ENCODE assay signal across 8 cellular contexts in the genomic region with DNA sequence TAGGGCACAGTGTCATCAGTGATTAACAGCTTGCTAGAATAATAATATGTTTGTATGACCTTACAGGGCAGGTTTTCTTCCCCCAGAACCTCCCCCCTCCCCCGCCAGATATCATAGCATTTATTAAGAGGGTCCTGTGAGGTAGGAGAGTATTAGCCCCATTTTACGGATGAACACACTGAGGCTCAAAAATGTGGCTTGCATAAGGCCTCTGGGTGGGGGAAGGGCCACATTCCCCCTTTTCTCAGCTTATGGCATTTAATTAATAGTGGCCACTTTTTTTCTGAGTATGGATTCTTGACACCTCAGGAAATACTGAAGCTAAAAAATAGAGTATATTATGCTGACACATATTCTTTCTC. TPM values are rescaled to one million over a fixed set of nuclear protein-coding genes. Genes with fewer than 3 reads are reported as not detected.
DNase-seq lines count a peak whose midpoint lies in the region; ATAC-seq, FAIRE-seq and TF ChIP-seq lines count a peak whose summit lies in the region.

No MANE protein-coding gene starts in this region.

- TF ChIP-seq EP300 in HepG2 (IDR thresholded peaks at IDR 0.05; ENCODE audit: low read depth in 2 of 2, low read length in 2 of 2) (no peak), HepG2 (CRISPR knock-in tag; IDR thresholded peaks at IDR 0.05; ENCODE audit: borderline replicate concordance) (no peak), suprapubic skin (IDR thresholded peaks at IDR 0.05) (no peak)

- intact Hi-C loops in activated CD4-positive, alpha-beta T cell treated with anti-CD3 and anti-CD28 coated beads, Interleukin-2, amount 10 ng/mL, durations not matched to agents 24 days and 14 days (cut with micrococcal nuclease): loop anchor here (2.0 kb wide), 1 partner anchor 635 kb away; no protein-coding TSS in a partner anchor
- intact Hi-C loops in activated CD4-positive, alpha-beta T cell treated with anti-CD3 and anti-CD28 coated beads for 36 hours (cut with DNase I, micrococcal nuclease): loop anchor here in 1 of 2 experiments (2.0 kb wide), 1 partner anchor 381 kb away; no protein-coding TSS in a partner anchor
- intact Hi-C loops in body of pancreas (cut with DNase I) (no loop called here), HepG2 (cut with micrococcal nuclease; ENCODE audit: unreplicated experiment) (loop anchor here (2.0 kb wide), 2 partner anchors 63 to 123 kb away; no protein-coding TSS in a partner anchor)

- H3K4me3 Mint-ChIP-seq in activated CD4-positive, alpha-beta T cell treated with anti-CD3 and anti-CD28 coated beads, Interleukin-2, amount 10 ng/mL, durations not matched to agents 24 days and 14 days: peak overlapping the region; percentile 18
- H3K4me3 Mint-ChIP-seq in activated CD4-positive, alpha-beta T cell treated with anti-CD3 and anti-CD28 coated beads for 36 hours: no peak overlapping the region

- 68 to 79% methylated on average over 2 of the region's 2 CpGs for WGBS in body of pancreas, 2 donors
- WGBS in HepG2 (ENCODE audit: low lambda C conversion rate): 92% methylated on average over 2 of the region's 2 CpGs
- WGBS in suprapubic skin: 84% methylated on average over 2 of the region's 2 CpGs

- no peak for ATAC-seq in activated CD4-positive, alpha-beta T cell treated with anti-CD3 and anti-CD28 coated beads for 36 hours
- ATAC-seq in body of pancreas: no peak
- no peak for ATAC-seq in HepG2

- peaks cover 28% of the 10 kb centered on the region for H3K4me1 ChIP-seq in body of pancreas
- peaks cover 64% of the 10 kb centered on the region for H3K4me1 ChIP-seq in HepG2 (ENCODE audit: insufficient read depth, low read length)
- peaks cover 48% of the 10 kb centered on the region for H3K4me1 ChIP-seq in suprapubic skin

- H3K4me2 ChIP-seq in HepG2 (ENCODE audit: low read depth, low read length): peak overlapping the region; percentile 86

- H3K27ac ChIP-seq in body of pancreas: peak overlapping the region; percentile 39 to 93 (median 78)
- no peak overlapping the region for H3K27ac ChIP-seq in HepG2 (ENCODE audit: extremely low read length, insufficient read depth, low read length)
- H3K27ac ChIP-seq in suprapubic skin: peak overlapping the region; percentile 93

- H3K27me3 ChIP-seq in body of pancreas (no peaks in the 10 kb centered on the region), HepG2 (ENCODE audit: control insufficient read depth in 1 of 2, insufficient read depth in 2 of 2, low read length in 2 of 2) (no peaks in the 10 kb centered on the region), suprapubic skin (no peaks in the 10 kb centered on the region)

- CTCF ChIA-PET in activated CD4-positive, alpha-beta T cell treated with anti-CD3 and anti-CD28 coated beads for 36 hours (lab: Charles Lee): no interaction called here
- CTCF ChIA-PET in HepG2 (lab: Yijun Ruan, JAX; ENCODE audit: low intra/inter-chr PET ratio, low total read pairs): no interaction called here

- no peak overlapping the region for H3K27ac Mint-ChIP-seq in activated CD4-positive, alpha-beta T cell treated with anti-CD3 and anti-CD28 coated beads, Interleukin-2, amount 10 ng/mL, durations not matched to agents 24 days and 14 days
- no peak overlapping the region for H3K27ac Mint-ChIP-seq in activated CD4-positive, alpha-beta T cell treated with anti-CD3 and anti-CD28 coated beads for 36 hours

- TF ChIP-seq RAD21 in HepG2 (CRISPR knock-in tag; IDR thresholded peaks at IDR 0.05): no peak

- H3K4me3 ChIP-seq in body of pancreas (no peak overlapping the region), HepG2 (replicated peaks in 1 of 3; ENCODE audit: insufficient read depth in 1 of 3, low read depth in 2 of 3, low read length in 3 of 3) (peak overlapping the region; percentile 84 to 93 (median 88); a peak in 3 of 6 replicates), suprapubic skin (peak overlapping the region; percentile 78)

- no peaks in the 10 kb centered on the region for H3K36me3 Mint-ChIP-seq in activated CD4-positive, alpha-beta T cell treated with anti-CD3 and anti-CD28 coated beads, Interleukin-2, amount 10 ng/mL, durations not matched to agents 24 days and 14 days (ENCODE audit: low read depth)
- no peaks in the 10 kb centered on the region for H3K36me3 Mint-ChIP-seq in activated CD4-positive, alpha-beta T cell treated with anti-CD3 and anti-CD28 coated beads for 36 hours (ENCODE audit: low read depth)

- peaks cover 43% of the 10 kb centered on the region for H3K27me3 Mint-ChIP-seq in activated CD4-positive, alpha-beta T cell treated with anti-CD3 and anti-CD28 coated beads, Interleukin-2, amount 10 ng/mL, durations not matched to agents 24 days and 14 days
- H3K27me3 Mint-ChIP-seq in activated CD4-positive, alpha-beta T cell treated with anti-CD3 and anti-CD28 coated beads for 36 hours: peaks cover 16% of the 10 kb centered on the region

- H3K79me2 ChIP-seq in HepG2 (ENCODE audit: insufficient read depth, low read length): peaks cover 65% of the 10 kb centered on the region

- FAIRE-seq in HepG2 (lab: Jason Lieb, UNC): no peak

- H3K9me3 ChIP-seq in body of pancreas (no peaks in the 10 kb centered on the region), HepG2 (ENCODE audit: low read length) (no peaks in the 10 kb centered on the region), suprapubic skin (no peaks in the 10 kb centered on the region)

- TF ChIP-seq POLR2A in body of pancreas (IDR thresholded peaks at IDR 0.05) (no peak), HepG2 (IDR thresholded peaks at IDR 0.05; ENCODE audit: insufficient read depth in 1 of 2, low read depth in 2 of 2, low read length in 2 of 2) (no peak), suprapubic skin (IDR thresholded peaks at IDR 0.05) (no peak)

- H4K20me1 ChIP-seq in HepG2 (ENCODE audit: insufficient read depth, low read length): peaks cover 14% of the 10 kb centered on the region; the same call in 1 of the 2 replicates

- DNase-seq in activated CD4-positive, alpha-beta T cell treated with anti-CD3 and anti-CD28 coated beads, Interleukin-2, amount 10 ng/mL, durations not matched to agents 24 days and 14 days: no peak
- no peak for DNase-seq in activated CD4-positive, alpha-beta T cell treated with anti-CD3 and anti-CD28 coated beads for 36 hours
- DNase-seq in body of pancreas (no peak), HepG2 (ENCODE audit: low spot score) (no peak), suprapubic skin (ENCODE audit: low spot score in 2 of 2) (no peak), iPS-NIHi7 (ENCODE audit: extremely low spot score) (no peak), GM03348 (ENCODE audit: low spot score) (no peak)
- DNase-seq in activated CD4-positive, alpha-beta T cell treated with anti-CD3 and anti-CD28 coated beads, Interleukin-2, amount 50 U/mL, for 1 hour: no peak

- POLR2A ChIA-PET in activated CD4-positive, alpha-beta T cell treated with anti-CD3 and anti-CD28 coated beads for 36 hours (lab: Charles Lee): no interaction called here
- POLR2A ChIA-PET in HepG2 (lab: Yijun Ruan, JAX): no interaction called here

- no peaks in the 10 kb centered on the region for H3K9me3 Mint-ChIP-seq in activated CD4-positive, alpha-beta T cell treated with anti-CD3 and anti-CD28 coated beads, Interleukin-2, amount 10 ng/mL, durations not matched to agents 24 days and 14 days
- no peaks in the 10 kb centered on the region for H3K9me3 Mint-ChIP-seq in activated CD4-positive, alpha-beta T cell treated with anti-CD3 and anti-CD28 coated beads for 36 hours (ENCODE audit: low read depth)

- H3K9ac ChIP-seq in HepG2 (ENCODE audit: insufficient read depth, low read depth, low read length): peak overlapping the region; percentile 77; the same call in 1 of the 2 replicates

- in situ Hi-C loops in HepG2 (cut with HindIII; ENCODE audit: extremely low pct_ligation_motif_present, low pct_unique_long_range_greater_than_20kb): loop anchor here (10.0 kb wide), 1 partner anchor 353 kb away; no protein-coding TSS in a partner anchor

- H3K36me3 ChIP-seq in body of pancreas (replicated peaks in 1 of 2; ENCODE audit: insufficient read depth in 1 of 2, low read depth in 2 of 2) (no peaks in the 10 kb centered on the region), HepG2 (replicated peaks in 1 of 2; ENCODE audit: control insufficient read depth in 1 of 2, insufficient read depth in 2 of 2, low read length in 2 of 2) (no peaks in the 10 kb centered on the region; a peak in 1 of 5 replicates), suprapubic skin (no peaks in the 10 kb centered on the region)

- H2AFZ ChIP-seq in HepG2 (ENCODE audit: low read length): no peak overlapping the region

- H3K4me1 Mint-ChIP-seq in activated CD4-positive, alpha-beta T cell treated with anti-CD3 and anti-CD28 coated beads, Interleukin-2, amount 10 ng/mL, durations not matched to agents 24 days and 14 days: peaks cover 16% of the 10 kb centered on the region
- peaks cover 14% of the 10 kb centered on the region for H3K4me1 Mint-ChIP-seq in activated CD4-positive, alpha-beta T cell treated with anti-CD3 and anti-CD28 coated beads for 36 hours

- TF ChIP-seq CTCF in body of pancreas (IDR thresholded peaks at IDR 0.05): no peak
- no peak for TF ChIP-seq CTCF in HepG2 (CRISPR knock-in tag; IDR thresholded peaks at IDR 0.05)
- TF ChIP-seq CTCF in suprapubic skin (IDR thresholded peaks at IDR 0.05): no peak

- no TSS peak for BruUV-seq in HepG2 (replicated peaks; lab: Mats Ljungman, UMichigan)

RNA-seq across cellular contexts. Expression of gene CTIF, which starts 2.9 kb away (rescaled TPM):
- 6.5 and 9.5 TPM in 2 replicates for total RNA-seq in activated CD4-positive, alpha-beta T cell treated with anti-CD3 and anti-CD28 coated beads, Interleukin-2, amount 10 ng/mL, durations not matched to agents 24 days and 14 days
- total RNA-seq in activated CD4-positive, alpha-beta T cell treated with anti-CD3 and anti-CD28 coated beads for 36 hours: 1 to 10 TPM; 4.5 to 5.3 TPM
- total RNA-seq in body of pancreas (10 to 100 TPM; 18.7 to 24.4 TPM), HepG2 (2016; rRNA removed; fragmentation: Illumina TruSeq; extraction: Trizol) (13.1 and 18.2 TPM in 2 replicates), suprapubic skin (10 to 100 TPM; 29.0 to 61.5 (median 37.7) TPM)
- 4.1 and 4.9 TPM in 2 replicates for total RNA-seq in HepG2 (2016; cell fraction: cytosol; rRNA removed; fragmentation: Illumina TruSeq; extraction: Trizol; ENCODE audit: low read depth)
- 10.5 and 19.8 TPM in 2 replicates for total RNA-seq in HepG2 (2016; cell fraction: insoluble cytoplasmic fraction; rRNA removed; fragmentation: Illumina TruSeq; extraction: Trizol)
- total RNA-seq in HepG2 (2016; cell fraction: membrane; rRNA removed; fragmentation: Illumina TruSeq; extraction: Trizol): 7.0 and 7.8 TPM in 2 replicates
- total RNA-seq in HepG2 (2016; cell fraction: nucleus; rRNA removed; fragmentation: Illumina TruSeq; extraction: Trizol): 22.7 and 28.6 TPM in 2 replicates
- polyA plus RNA-seq in HepG2 (2011; rRNA removed): 22.1 and 28.0 TPM in 2 replicates
- 5.6 and 9.5 TPM in 2 replicates for polyA plus RNA-seq in HepG2 (2011; cell fraction: cytosol; rRNA removed)
- 92.5 and 147 TPM in 2 replicates for polyA plus RNA-seq in HepG2 (2011; cell fraction: nucleus; rRNA removed)
- polyA plus RNA-seq in HepG2 (2012): 14.2 and 17.3 TPM in 2 replicates
- polyA plus RNA-seq in HepG2 (2016; cell fraction: cytosol; fragmentation: Illumina TruSeq; extraction: Trizol; ENCODE audit: low read depth): 2.1 and 2.2 TPM in 2 replicates
- polyA plus RNA-seq in HepG2 (2016; cell fraction: insoluble cytoplasmic fraction; fragmentation: Illumina TruSeq; extraction: Trizol; ENCODE audit: low read depth): 12.5 and 14.6 TPM in 2 replicates
- polyA plus RNA-seq in HepG2 (2016; cell fraction: membrane; fragmentation: Illumina TruSeq; extraction: Trizol; ENCODE audit: low read depth): 6.0 and 6.2 TPM in 2 replicates
- polyA plus RNA-seq in HepG2 (2016; cell fraction: nucleus; fragmentation: Illumina TruSeq; extraction: Trizol; ENCODE audit: insufficient read depth, low read depth): 62.2 and 63.8 TPM in 2 replicates
- 14.1 and 41.2 TPM in 2 replicates for polyA minus RNA-seq in HepG2 (2011; rRNA and poly(A)+ RNA removed; ENCODE audit: low replicate concordance)
- 7.6 and 10.5 TPM in 2 replicates for polyA minus RNA-seq in HepG2 (2011; cell fraction: cytosol; rRNA and poly(A)+ RNA removed)
- polyA minus RNA-seq in HepG2 (2011; cell fraction: nucleus; rRNA and poly(A)+ RNA removed): 27.8 and 33.2 TPM in 2 replicates

Comparison
In these comparisons a context has a peak if more than half of its experiments do, and no peak if none do; other contexts are left out.
1. H3K4me3 ChIP-seq: peak in HepG2 (3 of 3) and suprapubic skin (single experiment); none in body of pancreas (0 of 2).